ENCODE assay signal across 16 cellular contexts in genomic region chr10:87752571-87752970, GRCh38.
DNase-seq lines count a peak whose midpoint lies in the region; ATAC-seq, FAIRE-seq and TF ChIP-seq lines count a peak whose summit lies in the region.
"Had no signal": no experiment of that assay in that cellular context is flagged by ENCODE, and none has a peak within 500 bp of the region (broad histone marks: within the 10 kb centered on the region; RNA-seq: fewer than 3 reads in every experiment).

No MANE protein-coding gene starts in this region.

- H3K27ac Mint-ChIP-seq in activated T-helper 2 cell treated with anti-CD3 and anti-CD28 coated beads, Interferon-gamma antibody, Interleukin-2, Interleukin-4, amounts not matched to agents 10 μg/mL and 5 μg/mL and 100 μg/mL, durations not matched to agents 14 hours and 24 hours and 36 hours: no peak overlapping the region
- no peak overlapping the region for H3K27ac Mint-ChIP-seq in nephron progenitor cell
- H3K27ac Mint-ChIP-seq: activated naive CD4-positive, alpha-beta T cell treated with anti-CD3 and anti-CD28 coated beads for 36 hours; T-helper 1 cell treated with Interleukin-12 subunit alpha and Interleukin-12 subunit beta and Interleukin-4 antibody, amounts not matched to agents 30 μg/mL and 1 μg/mL, for 36 hours had no signal

- no peak overlapping the region for H2AFZ ChIP-seq in HepG2 (ENCODE audit: low read length)

- TF ChIP-seq EP300 in HepG2 (IDR thresholded peaks at IDR 0.05; ENCODE audit: low read depth in 2 of 2, low read length in 2 of 2) (no peak), HepG2 (CRISPR knock-in tag; IDR thresholded peaks at IDR 0.05; ENCODE audit: borderline replicate concordance) (no peak)

- H3K9ac ChIP-seq in HepG2 (ENCODE audit: insufficient read depth, low read depth, low read length): no peak overlapping the region

- no peaks in the 10 kb centered on the region for H3K27me3 Mint-ChIP-seq in activated T-helper 2 cell treated with anti-CD3 and anti-CD28 coated beads, Interferon-gamma antibody, Interleukin-2, Interleukin-4, amounts not matched to agents 10 μg/mL and 5 μg/mL and 100 μg/mL, durations not matched to agents 14 hours and 24 hours and 36 hours (ENCODE audit: low read depth)
- H3K27me3 Mint-ChIP-seq in nephron progenitor cell (ENCODE audit: low read depth, poor library complexity): no peaks in the 10 kb centered on the region

- DNase-seq in AG20443 (ENCODE audit: low spot score) (peak; percentile 41), LoVo (ENCODE audit: low spot score) (peak; percentile 8), cardiac fibroblast (ENCODE audit: low read depth in 2 of 2) (peak; percentile 41 to 70), kidney tubule cell (ENCODE audit: low spot score) (peak; percentile 40), HK-2 (ENCODE audit: unreplicated experiment) (no peak), nephron progenitor cell (no peak), HepG2 (ENCODE audit: low spot score) (no peak)
- DNase-seq in activated T-helper 2 cell treated with anti-CD3 and anti-CD28 coated beads, Interferon-gamma antibody, Interleukin-2, Interleukin-4, amounts not matched to agents 10 μg/mL and 5 μg/mL and 100 μg/mL, durations not matched to agents 14 hours and 24 hours and 36 hours (ENCODE audit: low spot score): no peak
- DNase-seq: activated naive CD4-positive, alpha-beta T cell treated with anti-CD3 and anti-CD28 coated beads for 36 hours; NCI-H748 treated with DMSO at 0.1 percent for 48 hours; RPMI8226; stimulated activated CD4-positive, alpha-beta T cell treated with anti-CD3 and anti-CD28 coated beads, Interleukin-4, amount 100 ng/mL, for 1 hour; thyroid gland had no signal

- intact Hi-C loops in activated T-helper 2 cell treated with anti-CD3 and anti-CD28 coated beads, Interferon-gamma antibody, Interleukin-2, Interleukin-4, amounts not matched to agents 10 μg/mL and 5 μg/mL and 100 μg/mL, durations not matched to agents 14 hours and 24 hours and 36 hours (cut with micrococcal nuclease): no loop called here
- intact Hi-C loops in HepG2 (cut with micrococcal nuclease; ENCODE audit: unreplicated experiment): no loop called here

- no peak for FAIRE-seq in HepG2 (lab: Jason Lieb, UNC)

- TF ChIP-seq RAD21 in HepG2 (CRISPR knock-in tag; IDR thresholded peaks at IDR 0.05): no peak

- H3K36me3 ChIP-seq in HepG2 (replicated peaks in 1 of 2; ENCODE audit: control insufficient read depth in 1 of 2, insufficient read depth in 2 of 2, low read length in 2 of 2): peaks cover 3 to 16% of the 10 kb centered on the region in 2 experiments; a peak in 3 of 5 replicates

- H3K27me3 ChIP-seq in HepG2 (ENCODE audit: control insufficient read depth in 1 of 2, insufficient read depth in 2 of 2, low read length in 2 of 2): no peaks in the 10 kb centered on the region; a peak in 1 of 5 replicates
- H3K27me3 ChIP-seq: neutrophil, thyroid gland had no signal

- no peak for TF ChIP-seq POLR2A in HepG2 (IDR thresholded peaks at IDR 0.05; ENCODE audit: insufficient read depth in 1 of 2, low read depth in 2 of 2, low read length in 2 of 2)

- H3K4me3 ChIP-seq in cardiac fibroblast (replicated peaks in 1 of 2; ENCODE audit: low read depth in 2 of 2, low read length in 2 of 2) (no peak overlapping the region), HepG2 (replicated peaks in 1 of 3; ENCODE audit: insufficient read depth in 1 of 3, low read depth in 2 of 3, low read length in 3 of 3) (no peak overlapping the region)
- H3K4me3 ChIP-seq: thyroid gland had no signal

- H3K9me3 Mint-ChIP-seq in activated T-helper 2 cell treated with anti-CD3 and anti-CD28 coated beads, Interferon-gamma antibody, Interleukin-2, Interleukin-4, amounts not matched to agents 10 μg/mL and 5 μg/mL and 100 μg/mL, durations not matched to agents 14 hours and 24 hours and 36 hours: no peaks in the 10 kb centered on the region
- H3K9me3 Mint-ChIP-seq in nephron progenitor cell: no peaks in the 10 kb centered on the region
- H3K9me3 Mint-ChIP-seq: activated naive CD4-positive, alpha-beta T cell treated with anti-CD3 and anti-CD28 coated beads for 36 hours; T-helper 1 cell treated with Interleukin-12 subunit alpha and Interleukin-12 subunit beta and Interleukin-4 antibody, amounts not matched to agents 30 μg/mL and 1 μg/mL, for 36 hours had no signal

- no peaks in the 10 kb centered on the region for H4K20me1 ChIP-seq in HepG2 (ENCODE audit: insufficient read depth, low read length)

- no peak overlapping the region for H3K4me3 Mint-ChIP-seq in activated T-helper 2 cell treated with anti-CD3 and anti-CD28 coated beads, Interferon-gamma antibody, Interleukin-2, Interleukin-4, amounts not matched to agents 10 μg/mL and 5 μg/mL and 100 μg/mL, durations not matched to agents 14 hours and 24 hours and 36 hours (ENCODE audit: low read depth)
- no peak overlapping the region for H3K4me3 Mint-ChIP-seq in nephron progenitor cell
- H3K4me3 Mint-ChIP-seq: activated naive CD4-positive, alpha-beta T cell treated with anti-CD3 and anti-CD28 coated beads for 36 hours; T-helper 1 cell treated with Interleukin-12 subunit alpha and Interleukin-12 subunit beta and Interleukin-4 antibody, amounts not matched to agents 30 μg/mL and 1 μg/mL, for 36 hours had no signal

- in situ Hi-C loops in HepG2 (cut with HindIII; ENCODE audit: extremely low pct_ligation_motif_present, low pct_unique_long_range_greater_than_20kb): no loop called here

- no peaks in the 10 kb centered on the region for H3K79me2 ChIP-seq in HepG2 (ENCODE audit: insufficient read depth, low read length)

- POLR2A ChIA-PET in HepG2 (lab: Yijun Ruan, JAX): no interaction called here

- H3K27ac ChIP-seq in HepG2 (ENCODE audit: extremely low read length, insufficient read depth, low read length): no peak overlapping the region
- H3K27ac ChIP-seq: neutrophil, thyroid gland had no signal

- TF ChIP-seq CTCF in cardiac fibroblast (IDR thresholded peaks at IDR 0.05; ENCODE audit: low read depth, low read length): no peak
- TF ChIP-seq CTCF in nephron progenitor cell (IDR thresholded peaks at IDR 0.05): no peak
- TF ChIP-seq CTCF in HepG2 (CRISPR knock-in tag; IDR thresholded peaks at IDR 0.05): no peak

- 95% methylated on average over 2 of the region's 2 CpGs for WGBS in HepG2 (ENCODE audit: low lambda C conversion rate)

- CTCF ChIA-PET in HepG2 (lab: Yijun Ruan, JAX; ENCODE audit: low intra/inter-chr PET ratio, low total read pairs): no interaction called here

- H3K9me3 ChIP-seq in HepG2 (ENCODE audit: low read length): no peaks in the 10 kb centered on the region
- H3K9me3 ChIP-seq: neutrophil, thyroid gland had no signal

- H3K4me1 ChIP-seq in HepG2 (ENCODE audit: insufficient read depth, low read length): 0 out of 2 replicates have a peak, but pooled peaks cover 5% of the 10 kb centered on the region
- H3K4me1 ChIP-seq: thyroid gland had no signal

- no TSS peak for BruUV-seq in HepG2 (replicated peaks; lab: Mats Ljungman, UMichigan)

- peaks cover 33% of the 10 kb centered on the region for H3K36me3 Mint-ChIP-seq in activated T-helper 2 cell treated with anti-CD3 and anti-CD28 coated beads, Interferon-gamma antibody, Interleukin-2, Interleukin-4, amounts not matched to agents 10 μg/mL and 5 μg/mL and 100 μg/mL, durations not matched to agents 14 hours and 24 hours and 36 hours (ENCODE audit: low read depth)
- H3K36me3 Mint-ChIP-seq in nephron progenitor cell (ENCODE audit: low read depth): peaks cover 28% of the 10 kb centered on the region

- no peak overlapping the region for H3K4me2 ChIP-seq in HepG2 (ENCODE audit: low read depth, low read length)

- ATAC-seq in HepG2: no peak
- ATAC-seq: sciatic nerve had no signal

- peaks cover 21% of the 10 kb centered on the region for H3K4me1 Mint-ChIP-seq in activated T-helper 2 cell treated with anti-CD3 and anti-CD28 coated beads, Interferon-gamma antibody, Interleukin-2, Interleukin-4, amounts not matched to agents 10 μg/mL and 5 μg/mL and 100 μg/mL, durations not matched to agents 14 hours and 24 hours and 36 hours (ENCODE audit: low read depth)
- H3K4me1 Mint-ChIP-seq in nephron progenitor cell: no peaks in the 10 kb centered on the region

TF ChIP-seq in HepG2, 621 proteins besides CTCF, POLR2A, EP300 and RAD21 (continues in another document):
- TF ChIP-seq ZBTB38 (CRISPR knock-in tag; IDR thresholded peaks at IDR 0.05): no peak
- no peak for TF ChIP-seq ZNF512 (CRISPR knock-in tag; IDR thresholded peaks at IDR 0.05)
- TF ChIP-seq NCOR1 (IDR thresholded peaks at IDR 0.05; ENCODE audit: borderline replicate concordance, low read length): no peak
- TF ChIP-seq MEF2D (CRISPR knock-in tag; IDR thresholded peaks at IDR 0.05): no peak
- no peak for TF ChIP-seq ZNF24 (IDR thresholded peaks at IDR 0.05)
- no peak for TF ChIP-seq DMAP1 (CRISPR knock-in tag; IDR thresholded peaks at IDR 0.05)
- TF ChIP-seq ZNF383 (CRISPR knock-in tag; IDR thresholded peaks at IDR 0.05; ENCODE audit: borderline replicate concordance): no peak
- TF ChIP-seq ZFP36 (IDR thresholded peaks at IDR 0.05; ENCODE audit: borderline replicate concordance, low read depth, low read length, partially characterized antibody): no peak
- TF ChIP-seq ZNF737 (CRISPR knock-in tag; IDR thresholded peaks at IDR 0.05; ENCODE audit: borderline replicate concordance): no peak
- no peak for TF ChIP-seq ZNF121 (CRISPR knock-in tag; IDR thresholded peaks at IDR 0.05)
- TF ChIP-seq NR2F2 (IDR thresholded peaks at IDR 0.05; ENCODE audit: borderline replicate concordance, low read depth): no peak
- TF ChIP-seq SOX5 (CRISPR knock-in tag; IDR thresholded peaks at IDR 0.05; ENCODE audit: borderline replicate concordance): no peak
- no peak for TF ChIP-seq BATF2 (CRISPR knock-in tag; IDR thresholded peaks at IDR 0.05)
- TF ChIP-seq ZNF333 (CRISPR knock-in tag; IDR thresholded peaks at IDR 0.05; ENCODE audit: borderline replicate concordance): no peak

Comparison
In these comparisons a context has a peak if more than half of its experiments do, and no peak if none do; other contexts are left out.
1. DNase-seq: peak in AG20443 (single experiment), LoVo (single experiment), cardiac fibroblast (2 of 2) and kidney tubule cell (single experiment); none in HK-2 (single experiment), activated T-helper 2 cell treated with anti-CD3 and anti-CD28 coated beads, Interferon-gamma antibody, Interleukin-2, Interleukin-4, amounts not matched to agents 10 μg/mL and 5 μg/mL and 100 μg/mL, durations not matched to agents 14 hours and 24 hours and 36 hours (single experiment), nephron progenitor cell (single experiment) and HepG2 (single experiment).